12 cellular contexts compared by ENCODE assay signal in genomic region chr11:60301884-60302283, GRCh38. TPM values are rescaled to one million over a fixed set of nuclear protein-coding genes. Genes with fewer than 3 reads are reported as not detected.
"Had no signal": no experiment of that assay in that cellular context is flagged by ENCODE, and none has a peak within 500 bp of the region (broad histone marks: within the 10 kb centered on the region; RNA-seq: fewer than 3 reads in every experiment).

No MANE protein-coding gene starts in this region.

RNA-seq across cellular contexts. Expression of gene MS4A4A, which starts 21.4 kb away (rescaled TPM):
- total RNA-seq: OCI-LY7, PC-3, PC-9, RPMI7951, SJCRH30, SK-MEL-5 had no signal
- polyA plus RNA-seq: SK-N-SH had no signal

RNA-seq across cellular contexts. Expression of gene MS4A6E, which starts 25.2 kb away (rescaled TPM):
- total RNA-seq: OCI-LY7, PC-3, PC-9, Peyer's patch, Right ventricle myocardium inferior, Right ventricle myocardium superior, RPMI7951, SJCRH30, SJSA1, SK-MEL-5, T-cell had no signal
- polyA plus RNA-seq: SK-N-SH had no signal

RNA-seq across cellular contexts. Expression of gene MS4A4E, which starts 58.9 kb away (rescaled TPM):
- total RNA-seq: OCI-LY7, PC-3, PC-9, RPMI7951, SJCRH30, SJSA1, SK-MEL-5 had no signal
- polyA plus RNA-seq: SK-N-SH had no signal
